ENCODE assay signal across 8 cellular contexts in genomic region chr7:101754432-101755159, GRCh38.
A peak's percentile ranks its signal among the peaks of the same experiment; 100 is the strongest.
DNase-seq lines count a peak whose midpoint lies in the region; ATAC-seq and TF ChIP-seq lines count a peak whose summit lies in the region.

No MANE protein-coding gene starts in this region.

- no peaks in the 10 kb centered on the region for H3K79me2 ChIP-seq in OCI-LY7 (ENCODE audit: insufficient read depth, low read depth, low read length)

- no peak overlapping the region for H3K4ac ChIP-seq in neuronal stem cell (ENCODE audit: low read length)

- H3K27me3 ChIP-seq in neuronal stem cell (ENCODE audit: control insufficient read depth in 3 of 3, insufficient read depth in 3 of 3, low read depth in 1 of 3, low read length in 3 of 3) = peaks cover 0 to 23% (median 0%) of the 10 kb centered on the region in 3 experiments

- no TSS peak for BruUV-seq in OCI-LY7 (replicated peaks; lab: Mats Ljungman, UMichigan)

- H3K36me3 ChIP-seq in OCI-LY7 (ENCODE audit: insufficient read depth, low read length) (no peaks in the 10 kb centered on the region), neuronal stem cell (replicated peaks in 1 of 2; ENCODE audit: control insufficient read depth in 2 of 2, insufficient read depth in 2 of 2, low read length in 2 of 2) (no peaks in the 10 kb centered on the region)

- CTCF ChIA-PET in OCI-LY7 (lab: Charles Lee; ENCODE audit: unreplicated experiment) = no interaction called here

- peak overlapping the region; percentile 88 for H2AFZ ChIP-seq in OCI-LY7 (ENCODE audit: low read length)
- H2AFZ ChIP-seq in neuronal stem cell (ENCODE audit: low read length) = peak overlapping the region; percentile 61

- H3K14ac ChIP-seq in neuronal stem cell (ENCODE audit: low read length) = no peak overlapping the region

- no peaks in the 10 kb centered on the region for H3K9me3 ChIP-seq in OCI-LY7 (ENCODE audit: low read length)
- H3K9me3 ChIP-seq in neuronal stem cell (replicated peaks in 1 of 2; ENCODE audit: control insufficient read depth in 2 of 2, insufficient read depth in 1 of 2, low read depth in 1 of 2, low read length in 2 of 2) = no peaks in the 10 kb centered on the region

- H3K4me1 ChIP-seq in OCI-LY7 (ENCODE audit: insufficient read depth, low read length, poor library complexity, severe bottlenecking) = peaks cover 17% of the 10 kb centered on the region
- H3K4me1 ChIP-seq in neuronal stem cell (ENCODE audit: control insufficient read depth in 2 of 2, insufficient read depth in 1 of 2, low read depth in 1 of 2, low read length in 2 of 2) = peaks cover 3 to 4% of the 10 kb centered on the region in 2 donors

- WGBS in neuronal stem cell (ENCODE audit: extremely low coverage in 2 of 2, insufficient read length in 2 of 2, insufficient replicate concordance in 1 of 2), 2 donors = no CpG with 5 or more reads among the region's 22 CpGs

- no peak overlapping the region for H4K91ac ChIP-seq in neuronal stem cell (ENCODE audit: low read depth, low read length, poor library complexity)

- H3K4me3 ChIP-seq in GM12865 (ENCODE audit: low read depth, low read length) (peak overlapping the region; percentile 43), OCI-LY7 (ENCODE audit: low read depth, low read length, poor library complexity, severe bottlenecking) (peak overlapping the region; percentile 59), neuronal stem cell (ENCODE audit: low read length in 2 of 2) (no peak overlapping the region)

- no peak overlapping the region for H4K8ac ChIP-seq in neuronal stem cell (ENCODE audit: low read depth, low read length)

- no peak overlapping the region for H2BK5ac ChIP-seq in neuronal stem cell (ENCODE audit: low read length)

- no peak overlapping the region for H3K18ac ChIP-seq in neuronal stem cell (ENCODE audit: low read length)

- peak; percentile 32 for DNase-seq in GM12865 (ENCODE audit: low read depth)
- DNase-seq in OCI-LY7 (ENCODE audit: low spot score) = no peak
- DNase-seq in dermis blood vessel endothelial cell = peak; percentile 68
- no peak for DNase-seq in neuronal stem cell (ENCODE audit: low spot score)
- no peak for DNase-seq in effector CD8-positive, alpha-beta T cell (lab: John Stamatoyannopoulos, UW)
- DNase-seq in mucosa of gallbladder (ENCODE audit: low spot score) = no peak
- no peak for DNase-seq in NCI-H2081 treated with DMSO at 0.1 percent for 48 hours (lab: John Stamatoyannopoulos, UW)

- H3K27ac ChIP-seq in OCI-LY7 (ENCODE audit: low read depth, low read length, poor library complexity, severe bottlenecking) = peak overlapping the region; percentile 0
- H3K27ac ChIP-seq in neuronal stem cell (replicated peaks; ENCODE audit: low read length) = no peak overlapping the region

- ATAC-seq in HG02970 (IDR thresholded peaks at IDR 0.05; ENCODE audit: low FRiP score, unreplicated experiment) = no peak

- POLR2A ChIA-PET in OCI-LY7 (lab: Charles Lee) = no interaction called here

- no peak for TF ChIP-seq CTCF in GM12865 (IDR thresholded peaks at IDR 0.05; ENCODE audit: insufficient read depth, low read depth, low read length, missing control alignments)
- TF ChIP-seq CTCF in OCI-LY7 (conservative IDR thresholded peaks at IDR 0.05; ENCODE audit: low read length) = no peak

- no peak overlapping the region for H3K23ac ChIP-seq in neuronal stem cell (ENCODE audit: low read depth, low read length, poor library complexity)

- no peaks in the 10 kb centered on the region for H3K9me2 ChIP-seq in OCI-LY7 (ENCODE audit: insufficient read depth, low read length)

- no peaks in the 10 kb centered on the region for H3K79me1 ChIP-seq in neuronal stem cell (ENCODE audit: low read depth, low read length)

- H2BK15ac ChIP-seq in neuronal stem cell (ENCODE audit: low read length) = no peak overlapping the region

- no peak overlapping the region for H2AK5ac ChIP-seq in neuronal stem cell (ENCODE audit: low read depth, low read length)

- no peak overlapping the region for H2BK12ac ChIP-seq in neuronal stem cell (ENCODE audit: low read length)

- no peak overlapping the region for H2BK120ac ChIP-seq in neuronal stem cell (ENCODE audit: low read depth, low read length)

- H3K9ac ChIP-seq in neuronal stem cell (ENCODE audit: low read depth, low read length, poor library complexity) = no peak overlapping the region

- intact Hi-C loops in OCI-LY7 (cut with micrococcal nuclease; ENCODE audit: unreplicated experiment) = no loop called here

- H4K20me1 ChIP-seq in OCI-LY7 (ENCODE audit: insufficient read depth, low read length) = no peaks in the 10 kb centered on the region

- H3K4me2 ChIP-seq in OCI-LY7 (ENCODE audit: low read length) (peak overlapping the region; percentile 63), neuronal stem cell (ENCODE audit: insufficient read depth, low read length, poor library complexity, severe bottlenecking) (no peak overlapping the region)

Comparison
In these comparisons a context has a peak if more than half of its experiments do, and no peak if none do; other contexts are left out.
1. DNase-seq: peak in GM12865 (single experiment) and dermis blood vessel endothelial cell (single experiment); none in OCI-LY7 (single experiment), neuronal stem cell (single experiment), effector CD8-positive, alpha-beta T cell (single experiment), mucosa of gallbladder (single experiment) and NCI-H2081 treated with DMSO at 0.1 percent for 48 hours (single experiment).
2. H3K4me3 ChIP-seq: peak in GM12865 (single experiment) and OCI-LY7 (single experiment); none in neuronal stem cell (0 of 2).